Comparison of ENCODE assay signal across 8 cellular contexts in genomic region chr14:66070542-66071319, GRCh38.
A peak's percentile ranks its signal among the peaks of the same experiment; 100 is the strongest.
DNase-seq lines count a peak whose midpoint lies in the region; ATAC-seq and TF ChIP-seq lines count a peak whose summit lies in the region.

No MANE protein-coding gene starts in this region.

- H3K4me3 Mint-ChIP-seq in activated CD4-positive, alpha-beta T cell treated with anti-CD3 and anti-CD28 coated beads for 36 hours: no peak overlapping the region

- no peaks in the 10 kb centered on the region for H3K9me3 Mint-ChIP-seq in activated CD4-positive, alpha-beta T cell treated with anti-CD3 and anti-CD28 coated beads for 36 hours (ENCODE audit: low read depth)

- H3K79me1 ChIP-seq in mesendoderm (ENCODE audit: low read length): no peaks in the 10 kb centered on the region

- no peak overlapping the region for H4K8ac ChIP-seq in mesendoderm (ENCODE audit: low read depth, low read length)

- H3K4ac ChIP-seq in mesendoderm (ENCODE audit: low read depth, low read length): no peak overlapping the region

- H3K27me3 ChIP-seq in colonic mucosa: no peaks in the 10 kb centered on the region
- no peaks in the 10 kb centered on the region for H3K27me3 ChIP-seq in mesendoderm (ENCODE audit: insufficient read depth, low read length, poor library complexity)

- H2BK120ac ChIP-seq in mesendoderm (ENCODE audit: low read depth, low read length): no peak overlapping the region

- no peak overlapping the region for H2AK5ac ChIP-seq in mesendoderm (ENCODE audit: low read length)

- no peaks in the 10 kb centered on the region for H3K36me3 Mint-ChIP-seq in activated CD4-positive, alpha-beta T cell treated with anti-CD3 and anti-CD28 coated beads for 36 hours (ENCODE audit: low read depth)

- H3K56ac ChIP-seq in mesendoderm (ENCODE audit: low read length): no peak overlapping the region

- no CpG with 5 or more reads among the region's 12 CpGs for WGBS in mesendoderm (ENCODE audit: extremely low coverage, insufficient coverage, low lambda C conversion rate)

- intact Hi-C loops in activated CD4-positive, alpha-beta T cell treated with anti-CD3 and anti-CD28 coated beads for 36 hours (cut with DNase I, micrococcal nuclease): loop anchor here (1.0 to 5.0 kb wide), 7 partner anchors 109 to 906 kb away; partner anchors contain the start of gene FUT8 (in 1 of the 2)
- intact Hi-C loops in colonic mucosa (cut with DNase I): loop anchor here (1.0 to 10.0 kb wide), 3 partner anchors 109 to 908 kb away; partner anchors contain the start of gene FUT8

- H3K4me1 ChIP-seq in colonic mucosa (no peaks in the 10 kb centered on the region), mesendoderm (ENCODE audit: control insufficient read depth, low read depth, low read length) (peaks cover 4% of the 10 kb centered on the region)

- H3K36me3 ChIP-seq in colonic mucosa (no peaks in the 10 kb centered on the region), mesendoderm (ENCODE audit: control insufficient read depth, insufficient read depth, low read length) (no peaks in the 10 kb centered on the region)

- DNase-seq in SHP77 (lab: John Stamatoyannopoulos, UW): peak; percentile 28 to 36
- DNase-seq in SHP77 treated with DMSO at 0.1 percent for 48 hours (lab: John Stamatoyannopoulos, UW): no peak
- peak; percentile 45 for DNase-seq in NAMALWA (ENCODE audit: low spot score)
- DNase-seq in activated CD4-positive, alpha-beta T cell treated with anti-CD3 and anti-CD28 coated beads for 36 hours: peak; percentile 79
- peak; percentile 70 for DNase-seq in colonic mucosa
- DNase-seq in mesendoderm: peak; percentile 82
- DNase-seq in stimulated activated CD8-positive, alpha-beta memory T cell treated with anti-CD3 and anti-CD28 coated beads, Interleukin-7, amount 100 ng/mL, for 48 hours (ENCODE audit: extremely low read depth in 1 of 2, low read depth in 1 of 2): peak; percentile 23 to 45

- no peak overlapping the region for H3K18ac ChIP-seq in mesendoderm (ENCODE audit: low read length)

- no peaks in the 10 kb centered on the region for H3K4me1 Mint-ChIP-seq in activated CD4-positive, alpha-beta T cell treated with anti-CD3 and anti-CD28 coated beads for 36 hours

- peak; percentile 63 for ATAC-seq in activated CD4-positive, alpha-beta T cell treated with anti-CD3 and anti-CD28 coated beads for 36 hours
- ATAC-seq in HG02759 (IDR thresholded peaks at IDR 0.05; ENCODE audit: unreplicated experiment): no peak

- no peak overlapping the region for H3K27ac Mint-ChIP-seq in activated CD4-positive, alpha-beta T cell treated with anti-CD3 and anti-CD28 coated beads for 36 hours

- H3K4me3 ChIP-seq in colonic mucosa: no peak overlapping the region
- no peak overlapping the region for H3K4me3 ChIP-seq in mesendoderm (ENCODE audit: low read length)

- peak; percentile 84 for TF ChIP-seq CTCF in colonic mucosa (IDR thresholded peaks at IDR 0.05)

- POLR2A ChIA-PET in activated CD4-positive, alpha-beta T cell treated with anti-CD3 and anti-CD28 coated beads for 36 hours (lab: Charles Lee): no interaction called here

- no peak overlapping the region for H3K23ac ChIP-seq in mesendoderm (ENCODE audit: low read length)

- no peak overlapping the region for H3K9ac ChIP-seq in colonic mucosa (ENCODE audit: low read depth in 2 of 2, low read length in 2 of 2)
- no peak overlapping the region for H3K9ac ChIP-seq in mesendoderm (ENCODE audit: low read length)

- CTCF ChIA-PET in activated CD4-positive, alpha-beta T cell treated with anti-CD3 and anti-CD28 coated beads for 36 hours (lab: Charles Lee): interaction anchor here (0.6 to 7.1 kb wide), 19 partner anchors 8 to 1108 kb away, joined by 3 to 54 read pairs (median 4); no protein-coding TSS in a partner anchor

- no peaks in the 10 kb centered on the region for H3K27me3 Mint-ChIP-seq in activated CD4-positive, alpha-beta T cell treated with anti-CD3 and anti-CD28 coated beads for 36 hours

- H4K5ac ChIP-seq in mesendoderm (ENCODE audit: low read length): no peak overlapping the region

- H2BK5ac ChIP-seq in mesendoderm (ENCODE audit: low read length): no peak overlapping the region

- H3K9me3 ChIP-seq in colonic mucosa: no peaks in the 10 kb centered on the region

- no peaks in the 10 kb centered on the region for H3K79me2 ChIP-seq in mesendoderm (ENCODE audit: control insufficient read depth, insufficient read depth, low read length)

- no peak overlapping the region for H3K27ac ChIP-seq in colonic mucosa
- no peak overlapping the region for H3K27ac ChIP-seq in mesendoderm (ENCODE audit: low read depth, low read length)

- H2BK15ac ChIP-seq in mesendoderm (replicated peaks; ENCODE audit: low read depth): no peak overlapping the region

- no peak overlapping the region for H3K4me2 ChIP-seq in mesendoderm (ENCODE audit: low read length)
